In the genomic region with DNA sequence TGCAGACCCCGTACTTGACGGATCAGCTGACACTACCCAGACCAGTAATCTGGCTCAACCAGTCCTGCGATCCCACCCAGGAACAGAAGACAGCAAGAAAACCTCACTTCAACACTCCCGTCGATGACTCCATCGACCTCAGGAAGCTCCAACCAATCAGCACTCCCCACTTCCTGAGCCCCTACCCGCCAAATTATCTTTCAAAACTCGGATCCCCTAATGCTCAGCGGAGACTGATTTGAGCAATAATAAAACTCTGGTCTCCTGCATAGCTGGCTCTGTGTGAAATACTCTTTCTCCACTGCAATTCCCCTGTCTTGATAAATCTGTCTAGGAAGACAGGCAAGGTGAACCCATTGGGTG, we compare ENCODE assay signal across 8 cellular contexts. TPM values are rescaled to one million over a fixed set of nuclear protein-coding genes. Genes with fewer than 3 reads are reported as not detected.
A peak's percentile ranks its signal among the peaks of the same experiment; 100 is the strongest.
DNase-seq lines count a peak whose midpoint lies in the region; ATAC-seq and TF ChIP-seq lines count a peak whose summit lies in the region.

No MANE protein-coding gene starts in this region.

- no peak for ATAC-seq in PC-3
- ATAC-seq in effector memory CD8-positive, alpha-beta T cell (replicated peaks), result no peak
- no peak for ATAC-seq in psoas muscle
- ATAC-seq in HG02678 (IDR thresholded peaks at IDR 0.05; ENCODE audit: unreplicated experiment), result no peak

- DNase-seq in GM12864 (ENCODE audit: low read depth) (no peak), PC-3 (no peak), psoas muscle (no peak), HCEC 1CT (no peak), GM19238 (ENCODE audit: insufficient read length, low spot score) (no peak), GM19240 (ENCODE audit: insufficient read length, low spot score) (no peak)
- DNase-seq in effector memory CD8-positive, alpha-beta T cell, result no peak

- CTCF ChIA-PET in PC-3 (lab: Charles Lee), result interaction anchor here (0.6 to 2.2 kb wide), 2 partner anchors 42 to 715 kb away, joined by 3 to 36 read pairs; no protein-coding TSS in a partner anchor

- WGBS in psoas muscle, 3 donors, result 40 to 48% (median 46%) methylated on average over 9 of the region's 9 CpGs

- H2AFZ ChIP-seq in PC-3 (ENCODE audit: low read length), result no peak overlapping the region

- H3K27me3 Mint-ChIP-seq in effector memory CD8-positive, alpha-beta T cell, result no peaks in the 10 kb centered on the region

- peak overlapping the region; percentile 99 for H3K9ac ChIP-seq in PC-3 (ENCODE audit: low read length)

- no peaks in the 10 kb centered on the region for H3K9me2 ChIP-seq in PC-3 (replicated peaks; ENCODE audit: low read length)

- peak overlapping the region; percentile 71 to 92 for H3K27ac Mint-ChIP-seq in effector memory CD8-positive, alpha-beta T cell

- no peaks in the 10 kb centered on the region for H3F3A ChIP-seq in PC-3 (ENCODE audit: low read length, unreplicated experiment)

- peak overlapping the region; percentile 83 to 84 for H3K4me3 Mint-ChIP-seq in effector memory CD8-positive, alpha-beta T cell

- peaks cover 25% of the 10 kb centered on the region for H3K4me1 ChIP-seq in PC-3 (ENCODE audit: insufficient read depth, low read length)
- H3K4me1 ChIP-seq in psoas muscle, result peaks cover 38% of the 10 kb centered on the region

- H3K36me3 ChIP-seq in PC-3 (ENCODE audit: low read depth, low read length) (0 out of 2 replicates have a peak, but pooled peaks cover 3% of the 10 kb centered on the region), psoas muscle (ENCODE audit: insufficient read depth in 1 of 2, low read depth in 1 of 2) (no peaks in the 10 kb centered on the region)

- no TSS peak for BruUV-seq in PC-3 (replicated peaks; lab: Mats Ljungman, UMichigan)

- peaks cover 28% of the 10 kb centered on the region for H3K36me3 Mint-ChIP-seq in effector memory CD8-positive, alpha-beta T cell (ENCODE audit: insufficient read depth)

- no peaks in the 10 kb centered on the region for H3K9me3 ChIP-seq in PC-3 (ENCODE audit: low read length)
- H3K9me3 ChIP-seq in psoas muscle, result no peaks in the 10 kb centered on the region

- intact Hi-C loops in PC-3 (cut with micrococcal nuclease) (loop anchor here (10.0 kb wide), 1 partner anchor 117 kb away; a partner anchor contains a TSS), psoas muscle (cut with DNase I) (loop anchor here in 1 of 2 donors (2.0 kb wide), 2 partner anchors 15 to 117 kb away; a partner anchor contains a TSS)

- peaks cover 41 to 45% of the 10 kb centered on the region in 2 donors for H3K4me1 Mint-ChIP-seq in effector memory CD8-positive, alpha-beta T cell (ENCODE audit: low read depth in 2 of 2)

- TF ChIP-seq CTCF in GM12864 (IDR thresholded peaks at IDR 0.05; ENCODE audit: low read depth, low read length, missing control alignments) (no peak), PC-3 (conservative IDR thresholded peaks at IDR 0.05; ENCODE audit: low read depth, low read length) (no peak), psoas muscle (IDR thresholded peaks at IDR 0.05) (no peak)

- H3K9me3 Mint-ChIP-seq in effector memory CD8-positive, alpha-beta T cell, result no peaks in the 10 kb centered on the region

- H3K4me3 ChIP-seq in GM12864 (ENCODE audit: low read depth, low read length), result peak overlapping the region; percentile 99
- H3K4me3 ChIP-seq in PC-3 (ENCODE audit: low read length), result peak overlapping the region; percentile 97
- H3K4me3 ChIP-seq in psoas muscle, result peak overlapping the region; percentile 85

- H3K79me2 ChIP-seq in PC-3 (ENCODE audit: low read length), result peaks cover 49% of the 10 kb centered on the region

- H3K4me2 ChIP-seq in PC-3 (ENCODE audit: low read length), result peak overlapping the region; percentile 99

- H3K27me3 ChIP-seq in PC-3 (ENCODE audit: low read length) (no peaks in the 10 kb centered on the region), psoas muscle (ENCODE audit: insufficient read depth in 3 of 3, low read length in 2 of 3) (no peaks in the 10 kb centered on the region)

- H3K27ac ChIP-seq in PC-3 (ENCODE audit: low read length) (no peak overlapping the region), psoas muscle (peak overlapping the region; percentile 89)

- H4K20me1 ChIP-seq in PC-3 (ENCODE audit: low read length), result no peaks in the 10 kb centered on the region

- POLR2A ChIA-PET in PC-3 (lab: Charles Lee; ENCODE audit: unreplicated experiment), result interaction anchor here (1.8 kb wide), 1 partner anchor 41 kb away, joined by 47 read pairs; a partner anchor contains a TSS

RNA-seq across cellular contexts. Expression of a gene that starts 1.2 kb away (rescaled TPM):
- total RNA-seq in PC-3 (2014; rRNA removed) (713 and 856 TPM in 2 replicates), psoas muscle (100 to 1,000 TPM in 2 of 4 donors, 10 to 100 TPM in 2; 87.9 to 136 (median 112) TPM)
- polyA plus RNA-seq in psoas muscle, result 100 to 1,000 TPM; 118 to 215 (median 139) TPM

RNA-seq across cellular contexts. Expression of a gene that starts 18.7 kb away (rescaled TPM):
- total RNA-seq in PC-3 (2014; rRNA removed) (9.6 and 11.4 TPM in 2 replicates), psoas muscle (10 to 100 TPM; 18.3 to 47.8 (median 31.7) TPM)
- 10 to 100 TPM in 1 of 3 donors, 1 to 10 TPM in 2; 8.0 to 13.8 (median 9.1) TPM for polyA plus RNA-seq in psoas muscle

RNA-seq across cellular contexts. Expression of a gene that starts 40.3 kb away (rescaled TPM):
- 151 and 157 TPM in 2 replicates for total RNA-seq in PC-3 (2014; rRNA removed)
- 10 to 100 TPM; 68.0 to 77.1 (median 72.1) TPM for total RNA-seq in psoas muscle
- polyA plus RNA-seq in psoas muscle, result 10 to 100 TPM; 22.7 to 40.3 (median 38.9) TPM

RNA-seq across cellular contexts. Expression of a gene that starts 47.5 kb away (rescaled TPM):
- total RNA-seq in PC-3 (2014; rRNA removed), result 0.33 and 0.69 TPM in 2 replicates
- 1 to 10 TPM in 1 of 4 donors, under 1 TPM in 3; 0.32 to 1.5 (median 0.43) TPM for total RNA-seq in psoas muscle
- under 1 TPM; 0.12 to 0.57 (median 0.17) TPM for polyA plus RNA-seq in psoas muscle
